ENCODE assay signal across 18 cellular contexts in genomic region chr19:34793562-34793961, GRCh38. TPM values are rescaled to one million over a fixed set of nuclear protein-coding genes. Genes with fewer than 3 reads are reported as not detected.
DNase-seq lines count a peak whose midpoint lies in the region; ATAC-seq and TF ChIP-seq lines count a peak whose summit lies in the region.
"Had no signal": no experiment of that assay in that cellular context is flagged by ENCODE, and none has a peak within 500 bp of the region (broad histone marks: within the 10 kb centered on the region; RNA-seq: fewer than 3 reads in every experiment).

No MANE protein-coding gene starts in this region.

- ATAC-seq in effector memory CD8-positive, alpha-beta T cell (replicated peaks), result no peak
- ATAC-seq in stimulated activated memory B cell treated with anti-CD40 and anti-IgM and Interleukin-4, amounts not matched to agents 10 μg/mL and 1 μg/mL and 100 μg/mL, for 72 hours, result no peak
- no peak for ATAC-seq in HG03196 (IDR thresholded peaks at IDR 0.05; ENCODE audit: unreplicated experiment)
- ATAC-seq in GM18873 (IDR thresholded peaks at IDR 0.05; ENCODE audit: low FRiP score, unreplicated experiment), result no peak
- ATAC-seq: activated CD8-positive, alpha-beta memory T cell treated with anti-CD3 and anti-CD28 coated beads, Interleukin-2, amount 10 ng/mL, durations not matched to agents 7 days and 5 days; left ventricle myocardium superior; WTC11 had no signal

- peak overlapping the region; percentile 66 for H3K4me2 ChIP-seq in MM.1S (ENCODE audit: low read depth, low read length)

- no peaks in the 10 kb centered on the region for H3K4me1 Mint-ChIP-seq in MCF 10A (ENCODE audit: insufficient read depth, unreplicated experiment)
- H3K4me1 Mint-ChIP-seq in effector memory CD8-positive, alpha-beta T cell (ENCODE audit: low read depth in 2 of 2), result peaks cover 13 to 19% of the 10 kb centered on the region in 2 donors
- H3K4me1 Mint-ChIP-seq in stimulated activated memory B cell treated with anti-CD40 and anti-IgM and Interleukin-4, amounts not matched to agents 10 μg/mL and 1 μg/mL and 100 μg/mL, for 72 hours, result peaks cover 12% of the 10 kb centered on the region
- H3K4me1 Mint-ChIP-seq: activated naive CD4-positive, alpha-beta T cell treated with anti-CD3 and anti-CD28 coated beads, Interleukin-2, amount 10 ng/mL, durations not matched to agents 7 days and 5 days; nephron progenitor cell had no signal

- intact Hi-C loops in MCF 10A (cut with micrococcal nuclease) (no loop called here), breast epithelium (cut with DNase I; ENCODE audit: low total_unique reads) (no loop called here)

- no TSS peak for BruUV-seq in MCF 10A (replicated peaks; lab: Mats Ljungman, UMichigan)

- TF ChIP-seq CTCF in MCF 10A (IDR thresholded peaks at IDR 0.05; ENCODE audit: unreplicated experiment) (no peak), breast epithelium (IDR thresholded peaks at IDR 0.05) (no peak), MM.1S (IDR thresholded peaks at IDR 0.05; ENCODE audit: low read length) (no peak)

- H3K27ac ChIP-seq in breast epithelium, result no peak overlapping the region
- no peak overlapping the region for H3K27ac ChIP-seq in MM.1S (ENCODE audit: low read length)
- H3K27ac ChIP-seq: tibial nerve had no signal

- H3K4me3 Mint-ChIP-seq in MCF 10A (ENCODE audit: unreplicated experiment), result no peak overlapping the region
- peak overlapping the region; percentile 49 to 50 for H3K4me3 Mint-ChIP-seq in effector memory CD8-positive, alpha-beta T cell
- no peak overlapping the region for H3K4me3 Mint-ChIP-seq in stimulated activated memory B cell treated with anti-CD40 and anti-IgM and Interleukin-4, amounts not matched to agents 10 μg/mL and 1 μg/mL and 100 μg/mL, for 72 hours
- H3K4me3 Mint-ChIP-seq: activated CD8-positive, alpha-beta memory T cell treated with anti-CD3 and anti-CD28 coated beads, Interleukin-2, amount 10 ng/mL, durations not matched to agents 7 days and 5 days; activated naive CD4-positive, alpha-beta T cell treated with anti-CD3 and anti-CD28 coated beads, Interleukin-2, amount 10 ng/mL, durations not matched to agents 7 days and 5 days; nephron progenitor cell; WTC11 had no signal

- no peak for DNase-seq in MCF 10A (ENCODE audit: unreplicated experiment)
- no peak for DNase-seq in breast epithelium (ENCODE audit: low spot score in 2 of 2)
- peak; percentile 31 for DNase-seq in MM.1S
- DNase-seq in effector memory CD8-positive, alpha-beta T cell, result no peak
- DNase-seq in kidney tubule cell (ENCODE audit: low spot score), result no peak
- DNase-seq: activated CD8-positive, alpha-beta memory T cell treated with anti-CD3 and anti-CD28 coated beads, Interleukin-2, amount 10 ng/mL, durations not matched to agents 7 days and 5 days; activated naive CD4-positive, alpha-beta T cell treated with anti-CD3 and anti-CD28 coated beads, Interleukin-2, amount 10 ng/mL, durations not matched to agents 7 days and 5 days; DMS153; foreskin fibroblast; left ventricle myocardium superior; NCI-H1436; NCI-H446; nephron progenitor cell had no signal

- no peaks in the 10 kb centered on the region for H3K27me3 Mint-ChIP-seq in MCF 10A (ENCODE audit: insufficient read depth, unreplicated experiment)
- H3K27me3 Mint-ChIP-seq in effector memory CD8-positive, alpha-beta T cell, result no peaks in the 10 kb centered on the region
- H3K27me3 Mint-ChIP-seq in stimulated activated memory B cell treated with anti-CD40 and anti-IgM and Interleukin-4, amounts not matched to agents 10 μg/mL and 1 μg/mL and 100 μg/mL, for 72 hours, result peaks cover 8% of the 10 kb centered on the region
- H3K27me3 Mint-ChIP-seq: activated CD8-positive, alpha-beta memory T cell treated with anti-CD3 and anti-CD28 coated beads, Interleukin-2, amount 10 ng/mL, durations not matched to agents 7 days and 5 days; activated naive CD4-positive, alpha-beta T cell treated with anti-CD3 and anti-CD28 coated beads, Interleukin-2, amount 10 ng/mL, durations not matched to agents 7 days and 5 days had no signal

- H2AFZ ChIP-seq in MM.1S (ENCODE audit: low read length), result peak overlapping the region; percentile 86

- H3K9me3 ChIP-seq in breast epithelium, result peaks cover 0 to 5% of the 10 kb centered on the region in 2 donors
- no peaks in the 10 kb centered on the region for H3K9me3 ChIP-seq in MM.1S (replicated peaks; ENCODE audit: insufficient read depth, low read length)

- H3K4me1 ChIP-seq in breast epithelium (no peaks in the 10 kb centered on the region), MM.1S (ENCODE audit: low read length) (no peaks in the 10 kb centered on the region)
- H3K4me1 ChIP-seq: tibial nerve had no signal

- H3K4me3 ChIP-seq in breast epithelium (no peak overlapping the region), MM.1S (ENCODE audit: low read length) (peak overlapping the region; percentile 26)
- H3K4me3 ChIP-seq: tibial nerve had no signal

- TF ChIP-seq POLR2A in breast epithelium (IDR thresholded peaks at IDR 0.05), result no peak

- no peaks in the 10 kb centered on the region for H3K36me3 ChIP-seq in breast epithelium
- no peaks in the 10 kb centered on the region for H3K36me3 ChIP-seq in MM.1S (replicated peaks; ENCODE audit: insufficient read depth, low read length)
- H3K36me3 ChIP-seq: tibial nerve had no signal

- POLR2A ChIA-PET in MCF 10A (lab: Yijun Ruan, JAX), result interaction anchor here (1.0 kb wide), 1 partner anchor 46 kb away, joined by 3 read pairs; no protein-coding TSS in a partner anchor

- no peaks in the 10 kb centered on the region for H3K36me3 Mint-ChIP-seq in MCF 10A (ENCODE audit: insufficient read depth, unreplicated experiment)
- H3K36me3 Mint-ChIP-seq in effector memory CD8-positive, alpha-beta T cell (ENCODE audit: insufficient read depth), result no peaks in the 10 kb centered on the region
- H3K36me3 Mint-ChIP-seq in stimulated activated memory B cell treated with anti-CD40 and anti-IgM and Interleukin-4, amounts not matched to agents 10 μg/mL and 1 μg/mL and 100 μg/mL, for 72 hours, result no peaks in the 10 kb centered on the region
- H3K36me3 Mint-ChIP-seq: activated naive CD4-positive, alpha-beta T cell treated with anti-CD3 and anti-CD28 coated beads, Interleukin-2, amount 10 ng/mL, durations not matched to agents 7 days and 5 days; WTC11 had no signal

- H3K9me3 Mint-ChIP-seq in MCF 10A (ENCODE audit: unreplicated experiment), result peaks cover 12% of the 10 kb centered on the region
- no peaks in the 10 kb centered on the region for H3K9me3 Mint-ChIP-seq in effector memory CD8-positive, alpha-beta T cell
- H3K9me3 Mint-ChIP-seq in stimulated activated memory B cell treated with anti-CD40 and anti-IgM and Interleukin-4, amounts not matched to agents 10 μg/mL and 1 μg/mL and 100 μg/mL, for 72 hours, result peaks cover 7% of the 10 kb centered on the region

- peak overlapping the region; percentile 25 for H3K27ac Mint-ChIP-seq in MCF 10A (ENCODE audit: low read depth, unreplicated experiment)
- peak overlapping the region; percentile 86 to 88 for H3K27ac Mint-ChIP-seq in effector memory CD8-positive, alpha-beta T cell
- H3K27ac Mint-ChIP-seq in stimulated activated memory B cell treated with anti-CD40 and anti-IgM and Interleukin-4, amounts not matched to agents 10 μg/mL and 1 μg/mL and 100 μg/mL, for 72 hours, result peak overlapping the region; percentile 20
- H3K27ac Mint-ChIP-seq: activated CD8-positive, alpha-beta memory T cell treated with anti-CD3 and anti-CD28 coated beads, Interleukin-2, amount 10 ng/mL, durations not matched to agents 7 days and 5 days; activated naive CD4-positive, alpha-beta T cell treated with anti-CD3 and anti-CD28 coated beads, Interleukin-2, amount 10 ng/mL, durations not matched to agents 7 days and 5 days; nephron progenitor cell; WTC11 had no signal

- H4K20me1 ChIP-seq in MM.1S (ENCODE audit: insufficient read depth, low read length), result no peaks in the 10 kb centered on the region

- H3K9ac ChIP-seq in MM.1S (ENCODE audit: low read length), result peak overlapping the region; percentile 9; the same call in 1 of the 2 replicates

- H3K79me2 ChIP-seq in MM.1S (ENCODE audit: low read length), result no peaks in the 10 kb centered on the region

- H3K27me3 ChIP-seq in breast epithelium, result no peaks in the 10 kb centered on the region
- H3K27me3 ChIP-seq in MM.1S (replicated peaks; ENCODE audit: insufficient read depth, low read length), result no peaks in the 10 kb centered on the region
- H3K27me3 ChIP-seq: tibial nerve had no signal

- CTCF ChIA-PET in MCF 10A (lab: Yijun Ruan, JAX), result interaction anchor here (0.8 kb wide), 1 partner anchor 271 kb away, joined by 3 read pairs; no protein-coding TSS in a partner anchor

- H3K9me2 ChIP-seq in MM.1S (replicated peaks; ENCODE audit: insufficient read depth, low read length), result no peaks in the 10 kb centered on the region

- no peaks in the 10 kb centered on the region for H3F3A ChIP-seq in MM.1S (ENCODE audit: insufficient read depth, low read length)

RNA-seq across cellular contexts. Expression of gene ZNF599, which starts 20.5 kb away (rescaled TPM):
- total RNA-seq in MCF 10A (2022), result 4.1 and 4.6 TPM in 2 replicates
- 10 to 100 TPM in 1 of 3 donors, 1 to 10 TPM in 2; 5.6 to 12.7 (median 8.2) TPM for total RNA-seq in breast epithelium

RNA-seq across cellular contexts. Expression of gene ZNF181, which starts 59.5 kb away (rescaled TPM):
- total RNA-seq in MCF 10A (2022) (8.1 and 9.0 TPM in 2 replicates), breast epithelium (10 to 100 TPM; 15.7 to 48.3 (median 22.0) TPM)

Comparison
In these comparisons a context has a peak if more than half of its experiments do, and no peak if none do; other contexts are left out.
1. H3K27ac Mint-ChIP-seq: peak in every context shown above with its lines; median percentile 87 in effector memory CD8-positive, alpha-beta T cell; 25 in MCF 10A; 20 in stimulated activated memory B cell treated with anti-CD40 and anti-IgM and Interleukin-4, amounts not matched to agents 10 μg/mL and 1 μg/mL and 100 μg/mL, for 72 hours.
2. H3K4me3 Mint-ChIP-seq: peak in effector memory CD8-positive, alpha-beta T cell (2 of 2); none in MCF 10A (single experiment) and stimulated activated memory B cell treated with anti-CD40 and anti-IgM and Interleukin-4, amounts not matched to agents 10 μg/mL and 1 μg/mL and 100 μg/mL, for 72 hours (single experiment).